ENCODE assay signal across 8 cellular contexts in genomic region chr15:42490743-42491539, GRCh38. TPM values are rescaled to one million over a fixed set of nuclear protein-coding genes. Genes with fewer than 3 reads are reported as not detected.
DNase-seq lines count a peak whose midpoint lies in the region; FAIRE-seq and TF ChIP-seq lines count a peak whose summit lies in the region.

Gene ZNF106 (minus strand): TSS chr15:42491141. CDS start chr15:42472289, 18,852 bp downstream.

- CTCF ChIA-PET in H1 (lab: Charles Lee; ENCODE audit: partially characterized antibody) = interaction anchor here (0.6 to 1.7 kb wide), 7 partner anchors 8 to 1266 kb away, joined by 3 to 4 read pairs (median 3); no protein-coding TSS in a partner anchor

- peak within 1 kb of the TSS; percentile 90; the same call in 1 of the 2 replicates for H4K8ac ChIP-seq in H1 (ENCODE audit: extremely low read depth, insufficient read depth, low read length)

- no peak within 1 kb of the TSS for H3K4ac ChIP-seq in H1 (replicated peaks; ENCODE audit: insufficient read length, low read depth, low read length)

- H3K14ac ChIP-seq in H1 (ENCODE audit: insufficient read length) = no peak within 1 kb of the TSS

- FAIRE-seq in HTR-8/SVneo (lab: Jason Lieb, UNC) (no peak), H1 (lab: Jason Lieb, UNC) (no peak)

- H4K91ac ChIP-seq in H1 (replicated peaks; ENCODE audit: insufficient read length, low read length) = peak within 1 kb of the TSS; percentile 75

- peak within 1 kb of the TSS; percentile 91 for H3K18ac ChIP-seq in H1 (ENCODE audit: extremely low read depth, low read length)

- peak within 1 kb of the TSS; percentile 65 for H3K56ac ChIP-seq in H1 (replicated peaks; ENCODE audit: insufficient read length, low read depth, low read length)

- H3K9ac ChIP-seq in H1 (replicated peaks in 1 of 4; ENCODE audit: extremely low read depth in 1 of 4, low read depth in 3 of 4, low read length in 3 of 4) = peak within 1 kb of the TSS; percentile 76 to 91 (median 82)

- peaks cover 10% of the 10 kb centered on the region; the same call in 1 of the 2 replicates for H3K23me2 ChIP-seq in H1 (ENCODE audit: low read depth, low read length)

- H3K36me3 ChIP-seq in H1 (ENCODE audit: control insufficient read depth in 2 of 4, insufficient read depth in 4 of 4, low read length in 3 of 4) = no peaks in the 10 kb centered on the region

- no peak within 1 kb of the TSS for H3K23ac ChIP-seq in H1 (ENCODE audit: insufficient read length)

- no peaks in the 10 kb centered on the region for H3K9me3 ChIP-seq in H1 (ENCODE audit: insufficient read depth in 2 of 2, low read depth in 1 of 2, low read length in 1 of 2)

- peak within 1 kb of the TSS; percentile 72 to 88 (median 82) for H3K4me3 ChIP-seq in H1 (ENCODE audit: extremely low read depth in 1 of 4, insufficient read depth in 2 of 4, low read depth in 3 of 4, low read length in 4 of 4)

- peak within 1 kb of the TSS; percentile 71 to 79 for H3K4me2 ChIP-seq in H1 (ENCODE audit: insufficient read depth in 1 of 2, low read depth in 2 of 2, low read length in 2 of 2)

- TF ChIP-seq POLR2A in GM19099 (IDR thresholded peaks at IDR 0.05; ENCODE audit: extremely low read depth, insufficient read length, low read depth) (peak; percentile 89), H1 (IDR thresholded peaks at IDR 0.05; ENCODE audit: control extremely low read depth in 1 of 2, low read depth in 2 of 2, low read length in 2 of 2) (peak; percentile 77 to 93)

- no peaks in the 10 kb centered on the region; the same call in 1 of the 2 replicates for H3K79me1 ChIP-seq in H1 (ENCODE audit: low read depth, low read length)

- H2BK5ac ChIP-seq in H1 (ENCODE audit: low read depth, low read length) = peak within 1 kb of the TSS; percentile 72

- no peaks in the 10 kb centered on the region for H3K27me3 ChIP-seq in H1 (replicated peaks in 1 of 4; ENCODE audit: control insufficient read depth in 3 of 4, extremely low read depth in 1 of 4, insufficient read depth in 3 of 4, low read length in 3 of 4)

- DNase-seq in AG09319 (ENCODE audit: extremely low read depth, low read depth) (peak; percentile 80), HTR-8/SVneo (ENCODE audit: insufficient read length, low spot score) (peak; percentile 87), NOMO-1 treated with DMSO at 0.1 percent for 48 hours (lab: John Stamatoyannopoulos, UW; ENCODE audit: unreplicated experiment) (peak; percentile 92), H1 (ENCODE audit: low read depth in 1 of 2, low spot score in 2 of 2) (peak; percentile 65 to 95), medulla oblongata (ENCODE audit: extremely low spot score) (peak; percentile 96)
- DNase-seq in activated CD8-positive, alpha-beta memory T cell treated with anti-CD3 and anti-CD28 coated beads for 4 hours (ENCODE audit: low read depth in 2 of 2) = peak; percentile 74 to 75
- DNase-seq in stimulated activated CD8-positive, alpha-beta memory T cell treated with anti-CD3 and anti-CD28 coated beads, Interleukin-12 subunit alpha, Interleukin-12 subunit beta, amount 100 ng/mL, for 1 hour (ENCODE audit: low read depth) = peak; percentile 80

- peak; percentile 4; the same call in 1 of the 2 replicates for TF ChIP-seq CTCF in AG09319 (IDR thresholded peaks at IDR 0.05; ENCODE audit: low read depth, low read length)
- TF ChIP-seq CTCF in H1 (IDR thresholded peaks at IDR 0.05; ENCODE audit: control extremely low read depth in 1 of 3, insufficient read depth in 1 of 3, low read depth in 1 of 3, low read length in 3 of 3) = peak in 2 of 3 experiments; percentile 9 to 29; a peak in 2 of 4 replicates

- H3K27ac ChIP-seq in H1 (ENCODE audit: low read depth, low read length) = peak within 1 kb of the TSS; percentile 88

- no peak within 1 kb of the TSS for H2BK120ac ChIP-seq in H1 (replicated peaks; ENCODE audit: low read depth, low read length)

- TF ChIP-seq RAD21 in H1 (IDR thresholded peaks at IDR 0.05 in 1 of 2, conservative IDR thresholded peaks at IDR 0.05 in 1 of 2; ENCODE audit: low read depth in 2 of 2, low read length in 2 of 2) = peak in 1 of 2 experiments; percentile 9; a peak in 1 of 4 replicates

- H4K20me1 ChIP-seq in H1 (replicated peaks in 1 of 2; ENCODE audit: control insufficient read depth in 1 of 2, insufficient read depth in 2 of 2, low read length in 2 of 2) = peaks cover 0 to 2% of the 10 kb centered on the region in 2 experiments

- peak within 1 kb of the TSS; percentile 96 for H2AFZ ChIP-seq in H1 (ENCODE audit: low read length)

- no peak within 1 kb of the TSS for H2AK5ac ChIP-seq in H1 (ENCODE audit: low read depth, low read length)

- H3K4me1 ChIP-seq in H1 (replicated peaks in 1 of 4; ENCODE audit: control insufficient read depth in 3 of 4, insufficient read depth in 4 of 4, low read length in 3 of 4) = peaks cover 0 to 5% (median 1%) of the 10 kb centered on the region in 4 experiments; a peak in 3 of 7 replicates

- H2BK15ac ChIP-seq in H1 (ENCODE audit: low read length) = no peak within 1 kb of the TSS

- no peak within 1 kb of the TSS for H2BK20ac ChIP-seq in H1 (ENCODE audit: low read length)

- H3K79me2 ChIP-seq in H1 (ENCODE audit: control insufficient read depth in 1 of 2, insufficient read depth in 2 of 2, low read length in 2 of 2) = peaks cover 0 to 20% of the 10 kb centered on the region in 2 experiments; a peak in 2 of 4 replicates

- peak within 1 kb of the TSS; percentile 89 for H4K5ac ChIP-seq in H1 (ENCODE audit: insufficient read length, low read depth, low read length)

- POLR2A ChIA-PET in H1 (lab: Charles Lee; ENCODE audit: partially characterized antibody) = interaction anchor here (0.6 to 2.0 kb wide), 16 partner anchors 8 to 435 kb away, joined by 3 to 6 read pairs (median 4); partner anchors contain the start of genes GANC and TMEM87A

- peak in 1 of 2 experiments; percentile 91; a peak in 2 of 3 replicates for TF ChIP-seq EP300 in H1 (IDR thresholded peaks at IDR 0.05; ENCODE audit: borderline replicate concordance in 1 of 2, low read depth in 2 of 2, low read length in 2 of 2)

- no peak within 1 kb of the TSS; the same call in 1 of the 2 replicates for H2BK12ac ChIP-seq in H1 (ENCODE audit: low read depth, low read length)

- 3% methylated on average over 44 of the region's 49 CpGs; no CpG with 5 or more reads in 1 of the 2 experiments for WGBS in H1 (ENCODE audit: extremely low coverage in 1 of 2, insufficient coverage in 1 of 2, insufficient read length in 1 of 2, insufficient replicate concordance in 2 of 2, low coverage in 1 of 2, low lambda C conversion rate in 2 of 2, missing lambda C conversion rate in 1 of 2), 2 experiments

TF ChIP-seq in H1, 55 proteins besides CTCF, POLR2A, EP300 and RAD21 (continues in another document):
- no peak for TF ChIP-seq SP2 (IDR thresholded peaks at IDR 0.05; ENCODE audit: low read length)
- TF ChIP-seq RNF2 (IDR thresholded peaks at IDR 0.05; ENCODE audit: borderline replicate concordance, low read depth, low read length, missing control alignments, poor library complexity, severe bottlenecking) = no peak
- TF ChIP-seq BCL11A (IDR thresholded peaks at IDR 0.05; ENCODE audit: low read depth in 2 of 2, low read length in 2 of 2) = no peak
- peak; percentile 85 for TF ChIP-seq YY1 (IDR thresholded peaks at IDR 0.05; ENCODE audit: low read depth, low read length)
- TF ChIP-seq ASH2L (IDR thresholded peaks at IDR 0.05; ENCODE audit: low read length) = peak; percentile 85
- peak; percentile 67 for TF ChIP-seq KDM4A (IDR thresholded peaks at IDR 0.05; ENCODE audit: low read depth, low read length, severe bottlenecking)
- peak; percentile 62; the same call in 1 of the 2 replicates for TF ChIP-seq ATF2 (IDR thresholded peaks at IDR 0.05; ENCODE audit: low read length)
- peak; percentile 42; the same call in 1 of the 2 replicates for TF ChIP-seq POU5F1 (IDR thresholded peaks at IDR 0.05; ENCODE audit: low read depth, low read length)
- peak; percentile 46 for TF ChIP-seq NRF1 (IDR thresholded peaks at IDR 0.05; ENCODE audit: low read depth, low read length)
- TF ChIP-seq SIX5 (IDR thresholded peaks at IDR 0.05; ENCODE audit: low read depth, low read length) = no peak
- peak; percentile 83 for TF ChIP-seq ATF3 (IDR thresholded peaks at IDR 0.05; ENCODE audit: insufficient read depth, low read depth, low read length)
- 0 out of 2 replicates have a peak, but pooled peaks have one; percentile 12 for TF ChIP-seq GABPA (IDR thresholded peaks at IDR 0.05; ENCODE audit: borderline replicate concordance, insufficient read depth, low read length)
- no peak for TF ChIP-seq FOSL1 (IDR thresholded peaks at IDR 0.05; ENCODE audit: insufficient read depth, low read depth, low read length)
- TF ChIP-seq GTF2F1 (IDR thresholded peaks at IDR 0.05; ENCODE audit: borderline replicate concordance, low read depth, low read length) = no peak
- TF ChIP-seq SAP30 (IDR thresholded peaks at IDR 0.05; ENCODE audit: insufficient read depth, insufficient replicate concordance, low read length) = no peak
- peak; percentile 40; the same call in 1 of the 2 replicates for TF ChIP-seq KDM5A (IDR thresholded peaks at IDR 0.05; ENCODE audit: low read length)

RNA-seq across cellular contexts. Expression of gene ZNF106, which starts in this region (rescaled TPM):
- total RNA-seq in H1 (2021; fragmentation: NEBNext Ultra II Directional; extraction: Animal tissue kit (Norgen Biotek cat#: 25700)) = 62.0 and 64.5 TPM in 2 replicates
- polyA plus RNA-seq in H1 (2011; rRNA removed) = 15.7 and 18.2 TPM in 2 replicates
- 14.7 TPM for polyA plus RNA-seq in H1 (2011; cell fraction: cytosol; rRNA removed)
- 20.7 TPM for polyA plus RNA-seq in H1 (2011; cell fraction: nucleus; rRNA removed)
- polyA plus RNA-seq in H1 (2012, experiment 1 of 2) = 18.3 to 27.5 TPM (median 26.1 TPM) in 4 replicates
- polyA plus RNA-seq in H1 (2012, experiment 2 of 2) = 1.0 TPM
- 32.3 TPM for polyA plus RNA-seq in H1 (2013, experiment 1 of 2)
- 28.9 TPM for polyA plus RNA-seq in H1 (2013, experiment 2 of 2)
- polyA minus RNA-seq in H1 (2011; rRNA and poly(A)+ RNA removed) = 76.3 and 124 TPM in 2 replicates
- 35.7 TPM for polyA minus RNA-seq in H1 (2011; cell fraction: cytosol; rRNA and poly(A)+ RNA removed)
- 67.8 TPM for polyA minus RNA-seq in H1 (2011; cell fraction: nucleus; rRNA and poly(A)+ RNA removed)

Comparison
In these comparisons a context has a peak if more than half of its experiments do, and no peak if none do; other contexts are left out.
1. Peak in every context shown above with its lines: DNase-seq, H3K4me3 ChIP-seq and H3K27ac ChIP-seq.